In the genomic region with DNA sequence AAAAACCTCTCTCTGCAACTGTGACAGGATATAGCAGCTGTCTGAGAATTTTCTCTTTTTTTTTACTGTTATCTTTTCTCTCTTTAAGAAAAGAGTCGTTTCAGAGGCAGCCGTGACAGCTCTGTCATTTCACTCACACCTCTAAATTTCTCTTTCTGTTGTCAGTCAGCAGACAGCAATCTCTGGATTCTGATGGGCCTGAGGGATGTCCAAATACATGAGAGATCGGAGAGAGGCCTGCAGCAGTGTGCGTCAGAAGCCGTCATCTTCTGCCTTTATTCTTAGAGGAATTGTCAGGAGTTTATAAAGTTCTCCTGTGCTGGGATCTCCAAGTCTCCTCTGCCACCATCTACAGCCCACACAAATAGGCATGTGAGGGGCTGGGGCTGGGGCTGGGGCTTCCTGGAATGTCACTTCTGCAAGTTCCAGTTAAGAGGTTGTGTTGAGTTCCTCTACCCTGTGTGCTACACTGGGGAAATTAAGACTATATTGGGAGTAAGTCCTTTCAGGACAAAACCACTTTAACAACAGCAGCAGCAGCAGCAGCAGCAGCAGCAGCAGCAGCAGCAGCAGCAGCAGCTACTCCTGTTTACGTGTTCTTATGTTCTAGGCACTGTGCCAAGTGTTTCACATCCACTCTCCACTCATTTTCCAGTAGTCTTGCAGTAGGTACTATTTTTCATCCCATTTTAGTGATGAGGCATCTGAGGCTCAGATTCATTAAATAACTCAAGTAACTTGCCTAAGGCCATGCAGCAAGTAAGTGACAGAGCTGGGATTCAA, we compare ENCODE assay signal across 11 cellular contexts.
DNase-seq lines count a peak whose midpoint lies in the region; ATAC-seq and TF ChIP-seq lines count a peak whose summit lies in the region.
"Had no signal": no experiment of that assay in that cellular context is flagged by ENCODE, and none has a peak within 500 bp of the region (broad histone marks: within the 10 kb centered on the region; RNA-seq: fewer than 3 reads in every experiment).

No MANE protein-coding gene starts in this region.

- TF ChIP-seq CTCF in cardiac muscle cell (IDR thresholded peaks at IDR 0.05; ENCODE audit: low read depth, low read length) = no peak

- H3K36me3 ChIP-seq in MG63 = no peaks in the 10 kb centered on the region
- H3K36me3 ChIP-seq in SJCRH30 = no peaks in the 10 kb centered on the region
- no peaks in the 10 kb centered on the region for H3K36me3 ChIP-seq in cardiac muscle cell

- TF ChIP-seq POLR2A in erythroblast (IDR thresholded peaks at IDR 0.05; ENCODE audit: low read length) = no peak

- H3K4me3 ChIP-seq in MG63 (no peak overlapping the region), SJCRH30 (no peak overlapping the region), cardiac muscle cell (no peak overlapping the region)
- H3K4me3 ChIP-seq: SK-N-MC had no signal

- no peaks in the 10 kb centered on the region for H3K27me3 ChIP-seq in MG63
- H3K27me3 ChIP-seq in SJCRH30 = no peaks in the 10 kb centered on the region
- no peaks in the 10 kb centered on the region for H3K27me3 ChIP-seq in cardiac muscle cell

- DNase-seq in MG63 = peak; percentile 12
- peak; percentile 5 to 23 for DNase-seq in SJCRH30
- DNase-seq in cardiac muscle cell (ENCODE audit: low read depth in 1 of 2, low spot score in 1 of 2) = peak; percentile 51 to 87
- DNase-seq in stromal cell of bone marrow (ENCODE audit: low read depth) = peak; percentile 41
- DNase-seq in D341Med (ENCODE audit: low spot score) = no peak
- DNase-seq in erythroblast (lab: John Stamatoyannopoulos, UW) = no peak
- DNase-seq: left colon; small intestine; stimulated activated naive CD8-positive, alpha-beta T cell treated with anti-CD3 and anti-CD28 coated beads, Interleukin-15, Interleukin-2, amounts not matched to agents 100 U/mL and 50 U/mL, for 24 hours had no signal

- H3K9me3 ChIP-seq in MG63 (no peaks in the 10 kb centered on the region), SJCRH30 (replicated peaks) (no peaks in the 10 kb centered on the region), cardiac muscle cell (ENCODE audit: low read depth) (no peaks in the 10 kb centered on the region)

- H3K27ac ChIP-seq in SJCRH30 (no peak overlapping the region), cardiac muscle cell (no peak overlapping the region)
- H3K27ac ChIP-seq: SK-N-MC had no signal

- H3K4me1 ChIP-seq in SJCRH30 = no peaks in the 10 kb centered on the region
- H3K4me1 ChIP-seq in cardiac muscle cell (ENCODE audit: low read depth) = peaks cover 20% of the 10 kb centered on the region

- ATAC-seq in HG03108 (IDR thresholded peaks at IDR 0.05; ENCODE audit: unreplicated experiment) = no peak
- ATAC-seq: left colon; stimulated activated naive CD8-positive, alpha-beta T cell treated with anti-CD3 and anti-CD28 coated beads, Interleukin-15, Interleukin-2, amounts not matched to agents 100 U/mL and 50 U/mL, for 24 hours had no signal

Comparison
In these comparisons a context has a peak if more than half of its experiments do, and no peak if none do; other contexts are left out.
1. DNase-seq: peak in MG63 (single experiment), SJCRH30 (2 of 2), cardiac muscle cell (2 of 2) and stromal cell of bone marrow (single experiment); none in D341Med (single experiment) and erythroblast (0 of 2).